In the genomic region with DNA sequence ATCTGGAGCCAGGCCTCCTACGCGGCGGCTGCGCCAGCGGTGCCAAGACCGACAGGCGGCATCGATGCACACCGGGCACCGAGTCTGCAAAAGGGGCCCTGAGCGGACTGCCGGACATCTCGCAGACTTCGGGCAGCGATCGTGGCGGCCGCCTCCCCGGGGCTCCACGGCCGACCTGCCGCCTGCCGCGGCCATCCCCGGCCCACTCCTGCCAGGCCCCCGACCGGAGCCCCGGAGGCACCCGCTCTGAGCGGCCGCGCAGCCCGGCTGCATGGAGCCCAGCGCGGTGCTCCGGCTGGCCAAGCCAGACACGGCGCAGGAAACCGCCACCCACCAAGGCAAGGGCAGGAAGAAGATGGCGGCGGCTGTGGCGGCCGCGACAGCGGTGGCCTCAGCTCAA, we compare ENCODE assay signal across 24 cellular contexts.
DNase-seq lines count a peak whose midpoint lies in the region; ATAC-seq and TF ChIP-seq lines count a peak whose summit lies in the region.
"Had no signal": no experiment of that assay in that cellular context is flagged by ENCODE, and none has a peak within 500 bp of the region (broad histone marks: within the 10 kb centered on the region; RNA-seq: fewer than 3 reads in every experiment).

No MANE protein-coding gene starts in this region.

- no peaks in the 10 kb centered on the region for H3K4me1 Mint-ChIP-seq in stimulated activated memory B cell treated with anti-CD40 and anti-IgM and Interleukin-4, amounts not matched to agents 10 μg/mL and 1 μg/mL and 100 μg/mL, for 72 hours
- H3K4me1 Mint-ChIP-seq: B cell had no signal

- no peaks in the 10 kb centered on the region for H3K27me3 Mint-ChIP-seq in stimulated activated memory B cell treated with anti-CD40 and anti-IgM and Interleukin-4, amounts not matched to agents 10 μg/mL and 1 μg/mL and 100 μg/mL, for 72 hours
- H3K27me3 Mint-ChIP-seq: B cell; CD4-positive, alpha-beta T cell had no signal

- H3K9ac ChIP-seq in SK-N-SH, result no peak overlapping the region
- H3K9ac ChIP-seq: BLaER1 treated with 17β-estradiol and CSF1 and Interleukin-3, amounts not matched to agents 10 nM and 100 nM had no signal

- no peaks in the 10 kb centered on the region for H3K4me1 ChIP-seq in SK-N-SH (ENCODE audit: control insufficient read depth in 1 of 2, insufficient read depth in 2 of 2, low read depth in 1 of 2, low read length in 1 of 2)
- H3K4me1 ChIP-seq: A549; BLaER1 treated with 17β-estradiol and CSF1 and Interleukin-3, amounts not matched to agents 10 nM and 100 nM; Caco-2 had no signal

- H3K27ac Mint-ChIP-seq in stimulated activated memory B cell treated with anti-CD40 and anti-IgM and Interleukin-4, amounts not matched to agents 10 μg/mL and 1 μg/mL and 100 μg/mL, for 72 hours, result no peak overlapping the region
- H3K27ac Mint-ChIP-seq: B cell; CD4-positive, alpha-beta T cell; CD8-positive, alpha-beta T cell had no signal

- H3F3A ChIP-seq in SK-N-SH (replicated peaks; ENCODE audit: insufficient read depth), result peaks cover 3% of the 10 kb centered on the region

- H3K9me2 ChIP-seq in SK-N-SH, result no peaks in the 10 kb centered on the region

- H3K4me2 ChIP-seq in SK-N-SH, result no peak overlapping the region
- H3K4me2 ChIP-seq: A549; BLaER1 treated with 17β-estradiol and CSF1 and Interleukin-3, amounts not matched to agents 10 nM and 100 nM had no signal

- H3K4me3 ChIP-seq in SK-N-SH (ENCODE audit: low read depth in 2 of 2, low read length in 1 of 2), result no peak overlapping the region
- H3K4me3 ChIP-seq: A549; BLaER1 treated with 17β-estradiol and CSF1 and Interleukin-3, amounts not matched to agents 10 nM and 100 nM; GM12878 had no signal

- CTCF ChIA-PET in SK-N-SH (lab: Yijun Ruan, JAX), result no interaction called here

- H3K79me2 ChIP-seq in SK-N-SH (ENCODE audit: insufficient read depth), result no peaks in the 10 kb centered on the region

- no peaks in the 10 kb centered on the region for H4K20me1 ChIP-seq in SK-N-SH (ENCODE audit: insufficient read depth)
- H4K20me1 ChIP-seq: BLaER1 treated with 17β-estradiol and CSF1 and Interleukin-3, amounts not matched to agents 10 nM and 100 nM had no signal

- no peaks in the 10 kb centered on the region for H3K27me3 ChIP-seq in SK-N-SH (ENCODE audit: insufficient read depth)
- H3K27me3 ChIP-seq: BLaER1 treated with 17β-estradiol and CSF1 and Interleukin-3, amounts not matched to agents 10 nM and 100 nM had no signal

- no peak for TF ChIP-seq RAD21 in SK-N-SH (IDR thresholded peaks at IDR 0.05; ENCODE audit: low read length)

- 92% methylated on average over 41 of the region's 45 CpGs for WGBS in SK-N-SH (ENCODE audit: low lambda C conversion rate)

- no peaks in the 10 kb centered on the region for H3K9me3 ChIP-seq in SK-N-SH
- H3K9me3 ChIP-seq: A549, Caco-2 had no signal

- no peak for TF ChIP-seq EP300 in SK-N-SH (IDR thresholded peaks at IDR 0.05; ENCODE audit: borderline replicate concordance in 1 of 2, low read depth in 1 of 2, low read length in 1 of 2)

- H3K36me3 Mint-ChIP-seq in stimulated activated memory B cell treated with anti-CD40 and anti-IgM and Interleukin-4, amounts not matched to agents 10 μg/mL and 1 μg/mL and 100 μg/mL, for 72 hours, result peaks cover 37% of the 10 kb centered on the region

- H3K4me3 Mint-ChIP-seq in stimulated activated memory B cell treated with anti-CD40 and anti-IgM and Interleukin-4, amounts not matched to agents 10 μg/mL and 1 μg/mL and 100 μg/mL, for 72 hours, result no peak overlapping the region
- H3K4me3 Mint-ChIP-seq: B cell; CD4-positive, alpha-beta T cell; CD8-positive, alpha-beta T cell had no signal

- no peaks in the 10 kb centered on the region for H3K9me3 Mint-ChIP-seq in stimulated activated memory B cell treated with anti-CD40 and anti-IgM and Interleukin-4, amounts not matched to agents 10 μg/mL and 1 μg/mL and 100 μg/mL, for 72 hours
- H3K9me3 Mint-ChIP-seq: CD4-positive, alpha-beta T cell; CD8-positive, alpha-beta T cell had no signal

- peaks cover 20 to 22% of the 10 kb centered on the region in 2 experiments for H3K36me3 ChIP-seq in SK-N-SH (replicated peaks in 1 of 2; ENCODE audit: control insufficient read depth in 1 of 2, insufficient read depth in 2 of 2, low read length in 1 of 2)

- H3K27ac ChIP-seq in SK-N-SH (ENCODE audit: low read depth in 2 of 2, low read length in 1 of 2), result no peak overlapping the region
- H3K27ac ChIP-seq: 22Rv1; A549; BLaER1 treated with 17β-estradiol and CSF1 and Interleukin-3, amounts not matched to agents 10 nM and 100 nM; C4-2B had no signal

- H2AFZ ChIP-seq in SK-N-SH (ENCODE audit: low read depth), result no peak overlapping the region

- POLR2A ChIA-PET in SK-N-SH (lab: Yijun Ruan, JAX), result no interaction called here

- TF ChIP-seq CTCF in SK-N-SH (IDR thresholded peaks at IDR 0.05), result no peak

- no peak for ATAC-seq in SK-N-SH treated with all-trans-retinoic acid at 6 μM for 48 hours
- peak; percentile 43 for ATAC-seq in stimulated activated memory B cell treated with anti-CD40 and anti-IgM and Interleukin-4, amounts not matched to agents 10 μg/mL and 1 μg/mL and 100 μg/mL, for 72 hours
- ATAC-seq: CD8-positive, alpha-beta T cell; GM12878 had no signal

- DNase-seq in SK-N-SH (peak; percentile 27), iPS-NIHi11 (ENCODE audit: low spot score) (peak; percentile 10), hepatic stellate cell (ENCODE audit: low spot score) (no peak)
- no peak for DNase-seq in activated CD4-positive, alpha-beta T cell treated with anti-CD3 and anti-CD28 coated beads, Interleukin-2, amount 50 U/mL, for 48 hours
- DNase-seq: AML-193; Caco-2; Calu3; CD4-positive, alpha-beta T cell; CD8-positive, alpha-beta T cell; DMS 273 treated with DMSO at 0.1 percent for 48 hours; DMS153; DMS53; DMS79; DND-41; EL; GDM1 had no signal

TF ChIP-seq in SK-N-SH, 30 proteins besides CTCF, POLR2A, EP300 and RAD21:
- no peak for TF ChIP-seq MXI1 (IDR thresholded peaks at IDR 0.05; ENCODE audit: low read depth, low read length)
- TF ChIP-seq JUND (IDR thresholded peaks at IDR 0.05), result no peak
- no peak for TF ChIP-seq CHD2 (IDR thresholded peaks at IDR 0.05; ENCODE audit: low read length, partially characterized antibody)
- TF ChIP-seq, protein P1, sequence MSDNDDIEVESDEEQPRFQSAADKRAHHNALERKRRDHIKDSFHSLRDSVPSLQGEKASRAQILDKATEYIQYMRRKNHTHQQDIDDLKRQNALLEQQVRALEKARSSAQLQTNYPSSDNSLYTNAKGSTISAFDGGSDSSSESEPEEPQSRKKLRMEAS (IDR thresholded peaks at IDR 0.05; ENCODE audit: low read depth), result no peak
- TF ChIP-seq ELF1 (IDR thresholded peaks at IDR 0.05), result no peak
- TF ChIP-seq GATA2 (CRISPR knock-in tag; IDR thresholded peaks at IDR 0.05), result no peak

TF ChIP-seq in SK-N-SH treated with all-trans-retinoic acid at 6 μM for 48 hours, 23 proteins besides CTCF, POLR2A, EP300 and RAD21 (continues in another document):
- TF ChIP-seq, protein P2, sequence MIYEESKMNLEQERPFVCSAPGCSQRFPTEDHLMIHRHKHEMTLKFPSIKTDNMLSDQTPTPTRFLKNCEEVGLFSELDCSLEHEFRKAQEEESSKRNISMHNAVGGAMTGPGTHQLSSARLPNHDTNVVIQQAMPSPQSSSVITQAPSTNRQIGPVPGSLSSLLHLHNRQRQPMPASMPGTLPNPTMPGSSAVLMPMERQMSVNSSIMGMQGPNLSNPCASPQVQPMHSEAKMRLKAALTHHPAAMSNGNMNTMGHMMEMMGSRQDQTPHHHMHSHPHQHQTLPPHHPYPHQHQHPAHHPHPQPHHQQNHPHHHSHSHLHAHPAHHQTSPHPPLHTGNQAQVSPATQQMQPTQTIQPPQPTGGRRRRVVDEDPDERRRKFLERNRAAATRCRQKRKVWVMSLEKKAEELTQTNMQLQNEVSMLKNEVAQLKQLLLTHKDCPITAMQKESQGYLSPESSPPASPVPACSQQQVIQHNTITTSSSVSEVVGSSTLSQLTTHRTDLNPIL (CRISPR knock-in tag; IDR thresholded peaks at IDR 0.05; ENCODE audit: low read depth), result no peak
- no peak for TF ChIP-seq TCF4 (CRISPR knock-in tag; IDR thresholded peaks at IDR 0.05; ENCODE audit: borderline replicate concordance)
- no peak for TF ChIP-seq ZFP3 (CRISPR knock-in tag; IDR thresholded peaks at IDR 0.05)
- TF ChIP-seq, protein P3, sequence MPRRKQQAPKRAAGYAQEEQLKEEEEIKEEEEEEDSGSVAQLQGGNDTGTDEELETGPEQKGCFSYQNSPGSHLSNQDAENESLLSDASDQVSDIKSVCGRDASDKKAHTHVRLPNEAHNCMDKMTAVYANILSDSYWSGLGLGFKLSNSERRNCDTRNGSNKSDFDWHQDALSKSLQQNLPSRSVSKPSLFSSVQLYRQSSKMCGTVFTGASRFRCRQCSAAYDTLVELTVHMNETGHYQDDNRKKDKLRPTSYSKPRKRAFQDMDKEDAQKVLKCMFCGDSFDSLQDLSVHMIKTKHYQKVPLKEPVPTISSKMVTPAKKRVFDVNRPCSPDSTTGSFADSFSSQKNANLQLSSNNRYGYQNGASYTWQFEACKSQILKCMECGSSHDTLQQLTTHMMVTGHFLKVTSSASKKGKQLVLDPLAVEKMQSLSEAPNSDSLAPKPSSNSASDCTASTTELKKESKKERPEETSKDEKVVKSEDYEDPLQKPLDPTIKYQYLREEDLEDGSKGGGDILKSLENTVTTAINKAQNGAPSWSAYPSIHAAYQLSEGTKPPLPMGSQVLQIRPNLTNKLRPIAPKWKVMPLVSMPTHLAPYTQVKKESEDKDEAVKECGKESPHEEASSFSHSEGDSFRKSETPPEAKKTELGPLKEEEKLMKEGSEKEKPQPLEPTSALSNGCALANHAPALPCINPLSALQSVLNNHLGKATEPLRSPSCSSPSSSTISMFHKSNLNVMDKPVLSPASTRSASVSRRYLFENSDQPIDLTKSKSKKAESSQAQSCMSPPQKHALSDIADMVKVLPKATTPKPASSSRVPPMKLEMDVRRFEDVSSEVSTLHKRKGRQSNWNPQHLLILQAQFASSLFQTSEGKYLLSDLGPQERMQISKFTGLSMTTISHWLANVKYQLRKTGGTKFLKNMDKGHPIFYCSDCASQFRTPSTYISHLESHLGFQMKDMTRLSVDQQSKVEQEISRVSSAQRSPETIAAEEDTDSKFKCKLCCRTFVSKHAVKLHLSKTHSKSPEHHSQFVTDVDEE (CRISPR knock-in tag; IDR thresholded peaks at IDR 0.05), result no peak
- no peak for TF ChIP-seq RARB (CRISPR knock-in tag; IDR thresholded peaks at IDR 0.05)
- TF ChIP-seq ZC3H10 (CRISPR knock-in tag; IDR thresholded peaks at IDR 0.05), result no peak
- no peak for TF ChIP-seq SNAI2 (CRISPR knock-in tag; IDR thresholded peaks at IDR 0.05)
- no peak for TF ChIP-seq PPARA (CRISPR knock-in tag; IDR thresholded peaks at IDR 0.05; ENCODE audit: borderline replicate concordance)

Comparison
In these comparisons a context has a peak if more than half of its experiments do, and no peak if none do; other contexts are left out.
1. DNase-seq: peak in SK-N-SH (single experiment) and iPS-NIHi11 (single experiment); none in activated CD4-positive, alpha-beta T cell treated with anti-CD3 and anti-CD28 coated beads, Interleukin-2, amount 50 U/mL, for 48 hours (0 of 2) and hepatic stellate cell (single experiment).